ENCODE assay signal across 24 cellular contexts in genomic region chr12:75539889-75540288, GRCh38. TPM values are rescaled to one million over a fixed set of nuclear protein-coding genes. Genes with fewer than 3 reads are reported as not detected.
A peak's percentile ranks its signal among the peaks of the same experiment; 100 is the strongest.
DNase-seq lines count a peak whose midpoint lies in the region; ATAC-seq, FAIRE-seq and TF ChIP-seq lines count a peak whose summit lies in the region.
"Had no signal": no experiment of that assay in that cellular context is flagged by ENCODE, and none has a peak within 500 bp of the region (broad histone marks: within the 10 kb centered on the region; RNA-seq: fewer than 3 reads in every experiment).

No MANE protein-coding gene starts in this region.

- no peaks in the 10 kb centered on the region for H3K79me2 ChIP-seq in PC-9 (ENCODE audit: low read depth)

- CTCF ChIA-PET in PC-9 (lab: Charles Lee), result no interaction called here

- H3K9me2 ChIP-seq in PC-9 (ENCODE audit: insufficient read depth), result peaks cover 5% of the 10 kb centered on the region

- no peaks in the 10 kb centered on the region for H4K20me1 ChIP-seq in PC-9 (ENCODE audit: insufficient read depth)
- H4K20me1 ChIP-seq: BLaER1 had no signal

- POLR2A ChIA-PET in PC-9 (lab: Charles Lee; ENCODE audit: unreplicated experiment), result no interaction called here

- no peaks in the 10 kb centered on the region for H3F3A ChIP-seq in PC-9 (ENCODE audit: insufficient read depth, low read depth)

- H3K4me1 ChIP-seq in PC-9 (replicated peaks; ENCODE audit: insufficient read depth) (no peaks in the 10 kb centered on the region), kidney (ENCODE audit: control insufficient read depth in 1 of 2, insufficient read depth in 1 of 2, low read depth in 1 of 2, low read length in 2 of 2) (no peaks in the 10 kb centered on the region)
- H3K4me1 ChIP-seq: BLaER1 had no signal

- H3K4me3 ChIP-seq in PC-9, result no peak overlapping the region
- H3K4me3 ChIP-seq in kidney (ENCODE audit: low read length in 2 of 2), result no peak overlapping the region
- H3K4me3 ChIP-seq: BLaER1, GM12878 had no signal

- H3K9me3 ChIP-seq in PC-9 (ENCODE audit: insufficient read depth, low read depth), result no peaks in the 10 kb centered on the region
- H3K9me3 ChIP-seq in kidney (ENCODE audit: control insufficient read depth in 1 of 2, low read length in 2 of 2), result no peaks in the 10 kb centered on the region
- H3K9me3 ChIP-seq: BE2C, BLaER1 had no signal

- H3K27ac ChIP-seq in PC-9, result no peak overlapping the region
- H3K27ac ChIP-seq in kidney (ENCODE audit: low read depth in 2 of 2, low read length in 2 of 2), result no peak overlapping the region
- H3K27ac ChIP-seq: BLaER1 had no signal

- no TSS peak for BruUV-seq in PC-9 (replicated peaks; lab: Mats Ljungman, UMichigan)

- no peak overlapping the region for H3K9ac ChIP-seq in kidney (ENCODE audit: low read length in 2 of 2)
- H3K9ac ChIP-seq: BLaER1 had no signal

- no peak for TF ChIP-seq CTCF in PC-9 (conservative IDR thresholded peaks at IDR 0.05)
- TF ChIP-seq CTCF in kidney (IDR thresholded peaks at IDR 0.05; ENCODE audit: borderline replicate concordance, extremely low read depth, insufficient read depth), result no peak

- intact Hi-C loops in PC-9 (cut with micrococcal nuclease; ENCODE audit: unreplicated experiment) (no loop called here), kidney (cut with DNase I) (no loop called here)

- no peak overlapping the region for H3K4me2 ChIP-seq in PC-9
- H3K4me2 ChIP-seq: BLaER1 had no signal

- FAIRE-seq in kidney (lab: Jason Lieb, UNC), result peak; percentile 3
- FAIRE-seq: GM12878, GM12892, GM19239 had no signal

- H2AFZ ChIP-seq in PC-9, result 0 out of 2 replicates have a peak overlapping the region, but pooled peaks have one; percentile 15

- DNase-seq in PC-9, result no peak
- DNase-seq in kidney, result no peak
- DNase-seq in superior temporal gyrus (ENCODE audit: extremely low spot score), result no peak
- DNase-seq: 8988T; ACHN; BE2C; C1 segment of cervical spinal cord; CD4-positive, alpha-beta memory T cell; CD4-positive, CD25-positive, alpha-beta regulatory T cell; CD8-positive, alpha-beta memory T cell; COR-L47; DMS 273 treated with DMSO at 0.1 percent for 48 hours; DMS153; DMS53; DMS79; DND-41; EL; GDM1 had no signal

- ATAC-seq in HG03457 (IDR thresholded peaks at IDR 0.05; ENCODE audit: unreplicated experiment) (no peak), GM18498 (IDR thresholded peaks at IDR 0.05; ENCODE audit: unreplicated experiment) (no peak)
- ATAC-seq: GM12878 had no signal

- no peaks in the 10 kb centered on the region for H3K36me3 ChIP-seq in PC-9 (ENCODE audit: low read depth)
- H3K36me3 ChIP-seq in kidney (ENCODE audit: control insufficient read depth in 1 of 2, insufficient read depth in 2 of 2, low read length in 2 of 2), result no peaks in the 10 kb centered on the region
- H3K36me3 ChIP-seq: BE2C, BLaER1 had no signal

- H3K27me3 ChIP-seq in PC-9 (ENCODE audit: insufficient read depth, low read depth), result no peaks in the 10 kb centered on the region
- H3K27me3 ChIP-seq: BE2C, BLaER1 had no signal

RNA-seq across cellular contexts. Expression of gene KRR1, which starts 28.5 kb away (rescaled TPM):
- total RNA-seq in PC-9 (2021) (41.6 and 45.9 TPM in 2 replicates), kidney (50.7 TPM)
- polyA plus RNA-seq in kidney (ENCODE audit: insufficient read depth, low read depth, low replicate concordance), result 20.0 TPM

RNA-seq across cellular contexts. Expression of gene GLIPR1, which starts 59.3 kb away (rescaled TPM):
- total RNA-seq in PC-9 (2021) (6.2 and 14.1 TPM in 2 replicates), kidney (20.6 TPM)
- polyA plus RNA-seq in kidney (ENCODE audit: insufficient read depth, low read depth, low replicate concordance), result 2.3 TPM
